ENCODE assay signal across 8 cellular contexts in genomic region chr22:49934891-49935557, GRCh38. TPM values are rescaled to one million over a fixed set of nuclear protein-coding genes. Genes with fewer than 3 reads are reported as not detected.
A peak's percentile ranks its signal among the peaks of the same experiment; 100 is the strongest.
DNase-seq lines count a peak whose midpoint lies in the region; ATAC-seq and TF ChIP-seq lines count a peak whose summit lies in the region.

No MANE protein-coding gene starts in this region.

- peaks cover 0 to 33% (median 14%) of the 10 kb centered on the region in 4 donors for H3K4me1 ChIP-seq in right lobe of liver

- intact Hi-C loops in right lobe of liver (cut with DNase I) = loop anchor here in 1 of 2 donors (10.0 kb wide), 1 partner anchor 60 kb away; no protein-coding TSS in a partner anchor

- peak; percentile 3 to 42 (median 24) for ATAC-seq in right lobe of liver

- peak overlapping the region; percentile 35 to 58 (median 48) for H3K4me3 ChIP-seq in right lobe of liver

- TF ChIP-seq POLR2A in right lobe of liver (IDR thresholded peaks at IDR 0.05) = no peak

- H3K9me3 ChIP-seq in KOPT-K1 (ENCODE audit: insufficient read depth, low read length, poor library complexity, severe bottlenecking) = no peaks in the 10 kb centered on the region
- no peaks in the 10 kb centered on the region for H3K9me3 ChIP-seq in right lobe of liver

- no peak for TF ChIP-seq CTCF in right lobe of liver (IDR thresholded peaks at IDR 0.05)

- peak overlapping the region; percentile 67 for H3K27ac ChIP-seq in KOPT-K1 (ENCODE audit: low read depth, low read length, poor library complexity, severe bottlenecking)
- peak overlapping the region; percentile 72 for H3K27ac ChIP-seq in cingulate gyrus (ENCODE audit: low read depth, low read length)
- peak overlapping the region; percentile 79 to 97 (median 83) for H3K27ac ChIP-seq in right lobe of liver

- DNase-seq in AG20443 (ENCODE audit: low spot score) = peak; percentile 88
- peak; percentile 88 to 92 for DNase-seq in activated CD4-positive, alpha-beta T cell treated with anti-CD3 and anti-CD28 coated beads for 24 hours (ENCODE audit: low read depth in 2 of 2)
- peak; percentile 88 to 93 (median 88) for DNase-seq in right lobe of liver
- peak; percentile 73 for DNase-seq in stimulated activated CD8-positive, alpha-beta memory T cell treated with anti-CD3 and anti-CD28 coated beads, Interleukin-15, amount 100 ng/mL, for 1 hour (ENCODE audit: low read depth)
- DNase-seq in NCI-H1048 (lab: John Stamatoyannopoulos, UW) = no peak
- DNase-seq in NCI-H187 (lab: John Stamatoyannopoulos, UW) = no peak

- WGBS in right lobe of liver (ENCODE audit: insufficient coverage, low coverage, low lambda C conversion rate, missing lambda C conversion rate) = 10% methylated on average over 16 of the region's 56 CpGs

- H3K36me3 ChIP-seq in KOPT-K1 (ENCODE audit: insufficient read depth, low read length) (no peaks in the 10 kb centered on the region), right lobe of liver (no peaks in the 10 kb centered on the region)

- H3K27me3 ChIP-seq in right lobe of liver = no peaks in the 10 kb centered on the region

RNA-seq across cellular contexts. Expression of gene CRELD2, which starts 16.6 kb away (rescaled TPM):
- 10 to 100 TPM; 26.0 to 56.4 (median 47.8) TPM for total RNA-seq in right lobe of liver

RNA-seq across cellular contexts. Expression of gene ALG12, which starts 16.8 kb away (rescaled TPM):
- total RNA-seq in right lobe of liver = 10 to 100 TPM; 15.1 to 19.0 (median 16.6) TPM

RNA-seq across cellular contexts. Expression of gene PIM3, which starts 25.5 kb away (rescaled TPM):
- 10 to 100 TPM; 26.7 to 64.4 (median 32.8) TPM for total RNA-seq in right lobe of liver

Comparison
In these comparisons a context has a peak if more than half of its experiments do, and no peak if none do; other contexts are left out.
1. DNase-seq: peak in AG20443 (single experiment), activated CD4-positive, alpha-beta T cell treated with anti-CD3 and anti-CD28 coated beads for 24 hours (2 of 2), right lobe of liver (3 of 3) and stimulated activated CD8-positive, alpha-beta memory T cell treated with anti-CD3 and anti-CD28 coated beads, Interleukin-15, amount 100 ng/mL, for 1 hour (single experiment); none in NCI-H1048 (single experiment) and NCI-H187 (0 of 2).
2. Peak in every context shown above with its lines, with median percentiles within 50 percentile points of each other: H3K27ac ChIP-seq.